Comparison of ENCODE assay signal across 1 cellular context in genomic region chr1:2906620-2907019, GRCh38.
TF ChIP-seq lines count a peak whose summit lies in the region.

No MANE protein-coding gene starts in this region.

TF ChIP-seq in HEK293, 187 proteins besides CTCF, POLR2A, EP300 and RAD21:
- TF ChIP-seq KLF17 (tag by site-specific recombination; IDR thresholded peaks at IDR 0.05) = peak; percentile 73
- TF ChIP-seq KLF10 (tag by site-specific recombination; IDR thresholded peaks at IDR 0.05) = no peak
- no peak for TF ChIP-seq ZNF423 (tag by site-specific recombination; IDR thresholded peaks at IDR 0.05)
